10 cellular contexts compared by ENCODE assay signal in the genomic region with DNA sequence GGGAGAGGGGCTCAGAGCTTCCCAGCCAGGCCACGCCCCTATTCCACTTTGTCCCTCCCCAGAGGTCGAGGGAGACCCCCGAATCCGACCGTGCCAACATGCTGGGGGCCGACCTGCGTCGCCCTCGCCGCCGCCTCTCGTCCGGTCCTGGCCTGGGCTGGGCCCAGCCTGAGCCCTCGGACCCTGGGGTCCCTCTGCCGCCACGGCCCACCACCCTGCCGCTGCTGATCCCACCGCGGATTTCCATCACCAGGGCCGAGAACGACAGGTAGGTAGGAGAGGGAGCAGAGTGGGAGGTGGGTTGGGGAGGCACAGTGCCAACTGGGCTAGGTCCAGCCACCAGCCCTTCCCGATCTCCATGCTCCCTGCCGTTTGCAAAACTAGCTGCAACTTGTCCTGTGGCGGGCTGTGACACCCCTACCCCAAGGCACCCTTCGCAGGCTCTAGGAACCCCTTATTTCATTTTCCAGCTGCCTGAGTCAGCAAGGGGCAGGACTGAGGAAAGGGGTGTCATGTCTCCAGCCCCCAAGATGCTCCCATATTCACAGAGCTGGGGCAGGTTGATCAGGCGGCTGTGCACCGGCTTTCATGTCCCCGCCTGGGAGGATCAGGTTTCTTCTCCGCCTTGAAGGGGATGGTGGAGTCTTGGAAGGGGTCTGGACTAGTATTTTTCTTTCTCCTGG. TPM values are rescaled to one million over a fixed set of nuclear protein-coding genes. Genes with fewer than 3 reads are reported as not detected.
DNase-seq lines count a peak whose midpoint lies in the region; ATAC-seq and TF ChIP-seq lines count a peak whose summit lies in the region.
"Had no signal": no experiment of that assay in that cellular context is flagged by ENCODE, and none has a peak within 500 bp of the region (broad histone marks: within the 10 kb centered on the region; RNA-seq: fewer than 3 reads in every experiment).

No MANE protein-coding gene starts in this region.

- ATAC-seq in left lung, result no peak

- POLR2A ChIA-PET in A673 (lab: Charles Lee; ENCODE audit: low non-redundant PET), result no interaction called here

- peak overlapping the region; percentile 83 for H3K4me3 ChIP-seq in A673 (ENCODE audit: low read depth, low read length, poor library complexity, severe bottlenecking)
- H3K4me3 ChIP-seq in SK-N-MC, result peak overlapping the region; percentile 100
- peak overlapping the region; percentile 45 for H3K4me3 ChIP-seq in iPS-18a (ENCODE audit: low read length)
- H3K4me3 ChIP-seq in MM.1S (ENCODE audit: low read length), result no peak overlapping the region
- H3K4me3 ChIP-seq in left lung, result no peak overlapping the region

- peaks cover 28% of the 10 kb centered on the region for H3K4me1 ChIP-seq in A673 (ENCODE audit: insufficient read depth, low read length, poor library complexity, severe bottlenecking)
- H3K4me1 ChIP-seq in ES-I3 (ENCODE audit: insufficient read depth, low read length), result peaks cover 7% of the 10 kb centered on the region; the same call in 1 of the 2 replicates
- peaks cover 8% of the 10 kb centered on the region for H3K4me1 ChIP-seq in iPS-18a (ENCODE audit: control insufficient read depth, low read depth, low read length)
- H3K4me1 ChIP-seq in MM.1S (ENCODE audit: low read length), result peaks cover 41% of the 10 kb centered on the region
- peaks cover 11 to 71% of the 10 kb centered on the region in 2 donors for H3K4me1 ChIP-seq in left lung
- H3K4me1 ChIP-seq: foreskin keratinocyte had no signal

- DNase-seq in A673 (ENCODE audit: low spot score) (peak; percentile 75), SK-N-MC (ENCODE audit: low read depth, low spot score) (no peak), MM.1S (no peak), substantia nigra (lab: John Stamatoyannopoulos, UW) (no peak), globus pallidus (ENCODE audit: low spot score) (no peak), left lung (no peak)

- no peaks in the 10 kb centered on the region for H3K9me2 ChIP-seq in MM.1S (replicated peaks; ENCODE audit: insufficient read depth, low read length)

- no peaks in the 10 kb centered on the region for H4K20me1 ChIP-seq in MM.1S (ENCODE audit: insufficient read depth, low read length)

- H3K9ac ChIP-seq in ES-I3 (ENCODE audit: low read depth, low read length) (peak overlapping the region; percentile 41; the same call in 1 of the 2 replicates), SK-N-MC (ENCODE audit: insufficient read length) (no peak overlapping the region), iPS-18a (ENCODE audit: low read length) (no peak overlapping the region), MM.1S (ENCODE audit: low read length) (no peak overlapping the region)

- TF ChIP-seq CTCF in A673 (conservative IDR thresholded peaks at IDR 0.05; ENCODE audit: low read depth, low read length) (no peak), MM.1S (IDR thresholded peaks at IDR 0.05; ENCODE audit: low read length) (no peak), left lung (IDR thresholded peaks at IDR 0.05) (no peak)

- intact Hi-C loops in A673 (cut with micrococcal nuclease; ENCODE audit: unreplicated experiment) (loop anchor here (2.0 to 5.0 kb wide), 2 partner anchors 13 to 150 kb away; a partner anchor contains a TSS), left lung (cut with DNase I) (no loop called here)

- no peaks in the 10 kb centered on the region for H3K9me3 ChIP-seq in A673 (ENCODE audit: low read depth, low read length, poor library complexity, severe bottlenecking)
- H3K9me3 ChIP-seq in ES-I3 (ENCODE audit: control insufficient read depth, insufficient read depth, low read length), result no peaks in the 10 kb centered on the region
- peaks cover 4% of the 10 kb centered on the region; the same call in 1 of the 2 replicates for H3K9me3 ChIP-seq in SK-N-MC (ENCODE audit: low read depth, low read length)
- no peaks in the 10 kb centered on the region for H3K9me3 ChIP-seq in iPS-18a (ENCODE audit: control insufficient read depth, low read depth, low read length)
- no peaks in the 10 kb centered on the region for H3K9me3 ChIP-seq in MM.1S (replicated peaks; ENCODE audit: insufficient read depth, low read length)
- H3K9me3 ChIP-seq in left lung, result no peaks in the 10 kb centered on the region
- H3K9me3 ChIP-seq: SJCRH30 had no signal

- H3K79me2 ChIP-seq in MM.1S (ENCODE audit: low read length), result peaks cover 21% of the 10 kb centered on the region

- H3K27ac ChIP-seq in A673 (ENCODE audit: low read depth, low read length, poor library complexity, severe bottlenecking), result peak overlapping the region; percentile 87
- peak overlapping the region; percentile 96 for H3K27ac ChIP-seq in SK-N-MC
- no peak overlapping the region for H3K27ac ChIP-seq in iPS-18a (ENCODE audit: low read length)
- H3K27ac ChIP-seq in MM.1S (ENCODE audit: low read length), result no peak overlapping the region
- H3K27ac ChIP-seq in substantia nigra (ENCODE audit: low read depth, low read length, poor library complexity, severe bottlenecking), result no peak overlapping the region
- no peak overlapping the region for H3K27ac ChIP-seq in left lung
- H3K27ac ChIP-seq: foreskin keratinocyte, SJCRH30 had no signal

- H3K27me3 ChIP-seq in A673 (replicated peaks; ENCODE audit: insufficient read depth, low read depth, low read length, poor library complexity), result no peaks in the 10 kb centered on the region
- peaks cover 76% of the 10 kb centered on the region for H3K27me3 ChIP-seq in iPS-18a (ENCODE audit: control insufficient read depth, insufficient read depth, low read length)
- H3K27me3 ChIP-seq in MM.1S (replicated peaks; ENCODE audit: insufficient read depth, low read length), result no peaks in the 10 kb centered on the region
- H3K27me3 ChIP-seq in left lung, result peaks cover 56 to 74% of the 10 kb centered on the region in 2 donors
- H3K27me3 ChIP-seq: SJCRH30 had no signal

- H3K36me3 ChIP-seq in A673 (ENCODE audit: insufficient read depth, low read length, poor library complexity, severe bottlenecking) (no peaks in the 10 kb centered on the region), ES-I3 (ENCODE audit: insufficient read depth, low read length) (no peaks in the 10 kb centered on the region), SK-N-MC (ENCODE audit: insufficient read depth, low read length) (no peaks in the 10 kb centered on the region), iPS-18a (ENCODE audit: control insufficient read depth, low read depth, low read length) (no peaks in the 10 kb centered on the region), MM.1S (replicated peaks; ENCODE audit: insufficient read depth, low read length) (no peaks in the 10 kb centered on the region), left lung (no peaks in the 10 kb centered on the region)
- H3K36me3 ChIP-seq: SJCRH30 had no signal

- CTCF ChIA-PET in A673 (lab: Charles Lee), result interaction anchor here (0.6 to 3.6 kb wide), 5 partner anchors 11 to 282 kb away, joined by 3 to 34 read pairs (median 3); a partner anchor contains a TSS

- H3F3A ChIP-seq in MM.1S (ENCODE audit: insufficient read depth, low read length), result peaks cover 59% of the 10 kb centered on the region

- no peak overlapping the region for H2AFZ ChIP-seq in MM.1S (ENCODE audit: low read length)

- no peak overlapping the region for H3K4me2 ChIP-seq in MM.1S (ENCODE audit: low read depth, low read length)

- BruUV-seq in A673 (replicated peaks; lab: Mats Ljungman, UMichigan), result no TSS peak

RNA-seq across cellular contexts. Expression of a gene that starts 2.6 kb away (rescaled TPM):
- 32.5 and 40.1 TPM in 2 replicates for total RNA-seq in A673 (2021)
- total RNA-seq in left lung, result 10 to 100 TPM; 21.4 to 21.6 TPM

RNA-seq across cellular contexts. Expression of a gene that starts 14.4 kb away (rescaled TPM):
- total RNA-seq in A673 (2021), result 272 and 288 TPM in 2 replicates
- 100 to 1,000 TPM; 120 to 148 TPM for total RNA-seq in left lung

RNA-seq across cellular contexts. Expression of a gene that starts 37.4 kb away (rescaled TPM):
- total RNA-seq in A673 (2021) (118 and 121 TPM in 2 replicates), left lung (100 to 1,000 TPM; 133 to 175 TPM)

Comparison
In these comparisons a context has a peak if more than half of its experiments do, and no peak if none do; other contexts are left out.
1. H3K27ac ChIP-seq: peak in A673 (single experiment) and SK-N-MC (single experiment); none in iPS-18a (single experiment), MM.1S (single experiment), substantia nigra (single experiment) and left lung (0 of 2).
2. H3K4me3 ChIP-seq: peak in A673 (single experiment), SK-N-MC (single experiment) and iPS-18a (single experiment); none in MM.1S (single experiment) and left lung (0 of 2).